In the genomic region with DNA sequence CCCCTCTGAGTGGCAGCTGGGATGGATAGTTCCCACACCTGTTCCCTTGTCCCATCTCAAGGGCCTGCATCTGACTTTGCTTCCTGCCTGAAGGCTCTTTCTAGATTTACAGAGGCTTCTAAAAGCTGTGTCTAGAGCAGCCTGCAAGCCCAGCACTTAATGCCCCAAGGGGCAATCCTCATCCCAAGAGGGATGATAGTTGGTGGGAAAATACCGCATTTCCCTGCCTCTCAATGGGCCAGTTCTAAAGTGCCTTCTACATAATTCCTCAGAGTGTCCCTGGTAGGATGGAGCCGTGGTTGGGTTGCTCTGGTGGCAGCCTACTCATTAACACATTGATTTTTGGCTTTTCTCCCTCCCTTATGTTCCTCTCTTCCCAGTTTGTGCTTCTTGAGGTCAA, we compare ENCODE assay signal across 29 cellular contexts. TPM values are rescaled to one million over a fixed set of nuclear protein-coding genes. Genes with fewer than 3 reads are reported as not detected.
DNase-seq lines count a peak whose midpoint lies in the region; ATAC-seq and TF ChIP-seq lines count a peak whose summit lies in the region.
"Had no signal": no experiment of that assay in that cellular context is flagged by ENCODE, and none has a peak within 500 bp of the region (broad histone marks: within the 10 kb centered on the region; RNA-seq: fewer than 3 reads in every experiment).

No MANE protein-coding gene starts in this region.

- H3K4me3 ChIP-seq in breast epithelium (no peak overlapping the region), fibroblast of mammary gland (ENCODE audit: control insufficient read depth, low read depth, low read length) (no peak overlapping the region), vagina (no peak overlapping the region)
- H3K4me3 ChIP-seq: stomach, upper lobe of left lung had no signal

- no peaks in the 10 kb centered on the region for H3K36me3 ChIP-seq in breast epithelium
- H3K36me3 ChIP-seq in vagina: peaks cover 0 to 5% of the 10 kb centered on the region in 2 donors
- H3K36me3 ChIP-seq: stomach, upper lobe of left lung had no signal

- no peaks in the 10 kb centered on the region for H3K4me1 ChIP-seq in breast epithelium
- peaks cover 55% of the 10 kb centered on the region for H3K4me1 ChIP-seq in vagina
- H3K4me1 ChIP-seq: upper lobe of left lung had no signal

- ATAC-seq in HG03460 (IDR thresholded peaks at IDR 0.05; ENCODE audit: unreplicated experiment) (no peak), GM19324 (IDR thresholded peaks at IDR 0.05; ENCODE audit: low FRiP score, unreplicated experiment) (no peak)
- ATAC-seq: activated CD8-positive, alpha-beta memory T cell treated with anti-CD3 and anti-CD28 coated beads, Interleukin-2, amount 10 ng/mL, durations not matched to agents 7 days and 5 days; left colon; right cardiac atrium; T-cell had no signal

- no peaks in the 10 kb centered on the region for H3K9me3 Mint-ChIP-seq in MCF 10A (ENCODE audit: unreplicated experiment)
- H3K9me3 Mint-ChIP-seq: activated T-helper 1 cell treated with anti-CD3 and anti-CD28 coated beads, Interleukin-12 subunit alpha, Interleukin-12 subunit beta, Interleukin-2, Interleukin-4 antibody, amounts not matched to agents 30 ng/mL and 10 ng/mL and 1 ng/mL, durations not matched to agents 14 hours and 24 hours and 36 hours; H9; mesothelial cell of epicardium; natural killer cell treated with Interleukin-12 subunit alpha and Interleukin-12 subunit beta and Interleukin-15 and Interleukin-18, amount 100 ng/mL, for 72 hours; T-cell had no signal

- H3K27ac ChIP-seq in breast epithelium (peak overlapping the region in 1 of 2 donors; percentile 10), vagina (peak overlapping the region; percentile 77)
- H3K27ac ChIP-seq: parathyroid adenoma had no signal

- H3K4me1 Mint-ChIP-seq in MCF 10A (ENCODE audit: insufficient read depth, unreplicated experiment): peaks cover 45% of the 10 kb centered on the region
- H3K4me1 Mint-ChIP-seq: activated CD8-positive, alpha-beta memory T cell treated with anti-CD3 and anti-CD28 coated beads, Interleukin-2, amount 10 ng/mL, durations not matched to agents 7 days and 5 days had no signal

- BruUV-seq in MCF 10A (replicated peaks; lab: Mats Ljungman, UMichigan): no TSS peak

- no peak overlapping the region for H3K4me3 Mint-ChIP-seq in MCF 10A (ENCODE audit: unreplicated experiment)
- H3K4me3 Mint-ChIP-seq: activated CD8-positive, alpha-beta memory T cell treated with anti-CD3 and anti-CD28 coated beads, Interleukin-2, amount 10 ng/mL, durations not matched to agents 7 days and 5 days; activated T-helper 1 cell treated with anti-CD3 and anti-CD28 coated beads, Interleukin-12 subunit alpha, Interleukin-12 subunit beta, Interleukin-2, Interleukin-4 antibody, amounts not matched to agents 30 ng/mL and 10 ng/mL and 1 ng/mL, durations not matched to agents 14 hours and 24 hours and 36 hours; H9; mesothelial cell of epicardium; natural killer cell treated with Interleukin-12 subunit alpha and Interleukin-12 subunit beta and Interleukin-15 and Interleukin-18, amount 100 ng/mL, for 72 hours; T-cell had no signal

- POLR2A ChIA-PET in MCF 10A (lab: Yijun Ruan, JAX): interaction anchor here (0.7 to 1.4 kb wide), 4 partner anchors 8 to 152 kb away, joined by 3 to 4 read pairs (median 3); no protein-coding TSS in a partner anchor

- H3K36me3 Mint-ChIP-seq in MCF 10A (ENCODE audit: insufficient read depth, unreplicated experiment): no peaks in the 10 kb centered on the region
- H3K36me3 Mint-ChIP-seq: activated CD8-positive, alpha-beta memory T cell treated with anti-CD3 and anti-CD28 coated beads, Interleukin-2, amount 10 ng/mL, durations not matched to agents 7 days and 5 days; mesothelial cell of epicardium; natural killer cell treated with Interleukin-12 subunit alpha and Interleukin-12 subunit beta and Interleukin-15 and Interleukin-18, amount 100 ng/mL, for 72 hours; T-cell had no signal

- H3K27me3 ChIP-seq in breast epithelium: no peaks in the 10 kb centered on the region
- no peaks in the 10 kb centered on the region for H3K27me3 ChIP-seq in vagina
- H3K27me3 ChIP-seq: stomach, upper lobe of left lung had no signal

- H3K27ac Mint-ChIP-seq in MCF 10A (ENCODE audit: low read depth, unreplicated experiment): peak overlapping the region; percentile 83
- H3K27ac Mint-ChIP-seq: activated CD8-positive, alpha-beta memory T cell treated with anti-CD3 and anti-CD28 coated beads, Interleukin-2, amount 10 ng/mL, durations not matched to agents 7 days and 5 days; activated T-helper 1 cell treated with anti-CD3 and anti-CD28 coated beads, Interleukin-12 subunit alpha, Interleukin-12 subunit beta, Interleukin-2, Interleukin-4 antibody, amounts not matched to agents 30 ng/mL and 10 ng/mL and 1 ng/mL, durations not matched to agents 14 hours and 24 hours and 36 hours; H9; mesothelial cell of epicardium; natural killer cell treated with Interleukin-12 subunit alpha and Interleukin-12 subunit beta and Interleukin-15 and Interleukin-18, amount 100 ng/mL, for 72 hours; T-cell had no signal

- CTCF ChIA-PET in MCF 10A (lab: Yijun Ruan, JAX): no interaction called here

- H3K9me3 ChIP-seq in breast epithelium (no peaks in the 10 kb centered on the region), vagina (no peaks in the 10 kb centered on the region)
- H3K9me3 ChIP-seq: stomach, upper lobe of left lung had no signal

- TF ChIP-seq POLR2A in breast epithelium (IDR thresholded peaks at IDR 0.05): no peak
- no peak for TF ChIP-seq POLR2A in vagina (IDR thresholded peaks at IDR 0.05)

- no peaks in the 10 kb centered on the region for H3K27me3 Mint-ChIP-seq in MCF 10A (ENCODE audit: insufficient read depth, unreplicated experiment)

- intact Hi-C loops in MCF 10A (cut with micrococcal nuclease) (loop anchor here (5.0 kb wide), 2 partner anchors 94 to 199 kb away; no protein-coding TSS in a partner anchor), breast epithelium (cut with DNase I; ENCODE audit: low total_unique reads) (no loop called here), vagina (cut with DNase I) (no loop called here)

- no peak for DNase-seq in MCF 10A (ENCODE audit: unreplicated experiment)
- no peak for DNase-seq in breast epithelium (ENCODE audit: low spot score in 2 of 2)
- peak; percentile 58 for DNase-seq in T1000 (lab: John Stamatoyannopoulos, UW)
- peak; percentile 40 for DNase-seq in fibroblast of mammary gland (ENCODE audit: low read depth)
- DNase-seq in vagina (ENCODE audit: extremely low spot score in 2 of 2): no peak
- DNase-seq in islet precursor cell: no peak
- DNase-seq: activated CD8-positive, alpha-beta memory T cell treated with anti-CD3 and anti-CD28 coated beads, Interleukin-2, amount 10 ng/mL, durations not matched to agents 7 days and 5 days; activated naive CD4-positive, alpha-beta T cell treated with anti-CD3 and anti-CD28 coated beads, Interleukin-2, amount 50 U/mL, for 16 hours; aorta; effector memory CD4-positive, alpha-beta T cell; glutamatergic neuron; H9; KBM-7; left colon; MV-4-11; NCI-H1694; NCI-H748 treated with DMSO at 0.1 percent for 48 hours; right cardiac atrium; Right ventricle myocardium superior; stimulated activated CD4-positive, alpha-beta T cell treated with anti-CD3 and anti-CD28 coated beads, Interleukin-15, amount 100 ng/mL, for 24 hours; stomach; T-cell; upper lobe of left lung had no signal

- TF ChIP-seq CTCF in MCF 10A (IDR thresholded peaks at IDR 0.05; ENCODE audit: unreplicated experiment) (no peak), breast epithelium (IDR thresholded peaks at IDR 0.05) (no peak), fibroblast of mammary gland (conservative IDR thresholded peaks at IDR 0.05; ENCODE audit: control insufficient read depth, insufficient read depth, low read depth, low read length) (no peak), vagina (IDR thresholded peaks at IDR 0.05) (no peak)

RNA-seq across cellular contexts. Expression of a gene that starts 29.5 kb away (rescaled TPM):
- total RNA-seq in MCF 10A (2022) (269 and 371 TPM in 2 replicates), breast epithelium (100 to 1,000 TPM in 2 of 3 donors, 10 to 100 TPM in 1; 43.4 to 173 (median 127) TPM), vagina (106 TPM)
- total RNA-seq: activated T-helper 1 cell treated with anti-CD3 and anti-CD28 coated beads, Interleukin-12 subunit alpha, Interleukin-12 subunit beta, Interleukin-2, Interleukin-4 antibody, amounts not matched to agents 30 ng/mL and 10 ng/mL and 1 ng/mL, durations not matched to agents 14 hours and 24 hours and 36 hours had no signal

RNA-seq across cellular contexts. Expression of a gene that starts 56.0 kb away (rescaled TPM):
- 2.4 and 3.8 TPM in 2 replicates for total RNA-seq in MCF 10A (2022)
- total RNA-seq in breast epithelium: 10 to 100 TPM in 1 of 3 donors, 1 to 10 TPM in 2; 8.8 to 13.8 (median 9.9) TPM
- 32.9 TPM for total RNA-seq in vagina
- total RNA-seq: activated CD8-positive, alpha-beta memory T cell treated with anti-CD3 and anti-CD28 coated beads, Interleukin-2, amount 10 ng/mL, durations not matched to agents 7 days and 5 days; activated T-helper 1 cell treated with anti-CD3 and anti-CD28 coated beads, Interleukin-12 subunit alpha, Interleukin-12 subunit beta, Interleukin-2, Interleukin-4 antibody, amounts not matched to agents 30 ng/mL and 10 ng/mL and 1 ng/mL, durations not matched to agents 14 hours and 24 hours and 36 hours; natural killer cell treated with Interleukin-12 subunit alpha and Interleukin-12 subunit beta and Interleukin-15 and Interleukin-18, amount 100 ng/mL, for 72 hours had no signal

Comparison
In these comparisons a context has a peak if more than half of its experiments do, and no peak if none do; other contexts are left out.
1. DNase-seq: peak in T1000 (single experiment) and fibroblast of mammary gland (single experiment); none in MCF 10A (single experiment), breast epithelium (0 of 2), vagina (0 of 2) and islet precursor cell (single experiment).